ENCODE assay signal across 8 cellular contexts in genomic region chr16:9047689-9048301, GRCh38. TPM values are rescaled to one million over a fixed set of nuclear protein-coding genes. Genes with fewer than 3 reads are reported as not detected.
DNase-seq lines count a peak whose midpoint lies in the region; ATAC-seq, FAIRE-seq and TF ChIP-seq lines count a peak whose summit lies in the region.

No MANE protein-coding gene starts in this region.

- peak overlapping the region; percentile 12 for H3K27ac ChIP-seq in muscle layer of colon (ENCODE audit: low read depth, low read length)

- no peak for FAIRE-seq in GM12891 (lab: Jason Lieb, UNC)

- no peaks in the 10 kb centered on the region for H3K36me3 Mint-ChIP-seq in stimulated activated memory B cell treated with anti-CD40 and anti-IgM and Interleukin-4, amounts not matched to agents 10 μg/mL and 1 μg/mL and 100 μg/mL, for 72 hours

- H3K27me3 Mint-ChIP-seq in stimulated activated memory B cell treated with anti-CD40 and anti-IgM and Interleukin-4, amounts not matched to agents 10 μg/mL and 1 μg/mL and 100 μg/mL, for 72 hours: peaks cover 14% of the 10 kb centered on the region

- H3K9ac ChIP-seq in muscle layer of colon (ENCODE audit: low read length): no peak overlapping the region

- no peaks in the 10 kb centered on the region for H3K27me3 ChIP-seq in muscle layer of colon (ENCODE audit: control insufficient read depth in 1 of 2, insufficient read depth in 2 of 2, low read length in 2 of 2)

- H3K4me1 Mint-ChIP-seq in stimulated activated memory B cell treated with anti-CD40 and anti-IgM and Interleukin-4, amounts not matched to agents 10 μg/mL and 1 μg/mL and 100 μg/mL, for 72 hours: peaks cover 20% of the 10 kb centered on the region

- no peak overlapping the region for H3K4me3 ChIP-seq in muscle layer of colon (ENCODE audit: low read depth in 1 of 2, low read length in 2 of 2)

- H3K27ac Mint-ChIP-seq in stimulated activated memory B cell treated with anti-CD40 and anti-IgM and Interleukin-4, amounts not matched to agents 10 μg/mL and 1 μg/mL and 100 μg/mL, for 72 hours: no peak overlapping the region

- no peaks in the 10 kb centered on the region for H3K9me3 ChIP-seq in muscle layer of colon (ENCODE audit: low read length)

- H3K36me3 ChIP-seq in muscle layer of colon (ENCODE audit: insufficient read depth, low read length): no peaks in the 10 kb centered on the region

- DNase-seq in GM12891 (ENCODE audit: insufficient read length, low spot score) (no peak), NCI-H2196 treated with DMSO at 0.1 percent for 48 hours (lab: John Stamatoyannopoulos, UW; ENCODE audit: unreplicated experiment) (peak; percentile 91), T-helper 9 cell (no peak)
- DNase-seq in activated CD8-positive, alpha-beta memory T cell treated with anti-CD3 and anti-CD28 coated beads, Interleukin-2, amount 50 U/mL, for 4 hours: peak; percentile 49

- H3K4me1 ChIP-seq in muscle layer of colon (ENCODE audit: insufficient read depth, low read length): peaks cover 11% of the 10 kb centered on the region

- no peak for TF ChIP-seq POLR2A in GM12891 (IDR thresholded peaks at IDR 0.05; ENCODE audit: low read depth, low read length)

- ATAC-seq in HG02763 (IDR thresholded peaks at IDR 0.05; ENCODE audit: unreplicated experiment) (peak; percentile 59), esophagus mucosa (peak; percentile 98)
- peak; percentile 47 for ATAC-seq in stimulated activated memory B cell treated with anti-CD40 and anti-IgM and Interleukin-4, amounts not matched to agents 10 μg/mL and 1 μg/mL and 100 μg/mL, for 72 hours

- no peak overlapping the region for H3K4me3 Mint-ChIP-seq in stimulated activated memory B cell treated with anti-CD40 and anti-IgM and Interleukin-4, amounts not matched to agents 10 μg/mL and 1 μg/mL and 100 μg/mL, for 72 hours

- H3K9me3 Mint-ChIP-seq in stimulated activated memory B cell treated with anti-CD40 and anti-IgM and Interleukin-4, amounts not matched to agents 10 μg/mL and 1 μg/mL and 100 μg/mL, for 72 hours: peaks cover 5% of the 10 kb centered on the region

TF ChIP-seq in GM12891, 5 proteins besides CTCF, POLR2A, EP300 and RAD21:
- TF ChIP-seq SPI1 (IDR thresholded peaks at IDR 0.05; ENCODE audit: low read depth, low read length) (peak; percentile 80), POLR2AphosphoS5 (IDR thresholded peaks at IDR 0.05; ENCODE audit: low read depth, low read length) (no peak), PAX5 (IDR thresholded peaks at IDR 0.05; ENCODE audit: insufficient read depth, low read length, severe bottlenecking) (no peak)
TF ChIP-seq in GM12891: peak in this region for 1.

RNA-seq across cellular contexts. Expression of gene HAPSTR1, which starts 43.6 kb away (rescaled TPM):
- 14.5 TPM for polyA plus RNA-seq in GM12891 (2012; ENCODE audit: low read depth, missing spikeins)
- 50.1 TPM for total RNA-seq in esophagus mucosa

Comparison
In these comparisons a context has a peak if more than half of its experiments do, and no peak if none do; other contexts are left out.
1. DNase-seq: peak in NCI-H2196 treated with DMSO at 0.1 percent for 48 hours (single experiment) and activated CD8-positive, alpha-beta memory T cell treated with anti-CD3 and anti-CD28 coated beads, Interleukin-2, amount 50 U/mL, for 4 hours (single experiment); none in GM12891 (single experiment) and T-helper 9 cell (single experiment).
2. ATAC-seq: peak in every context shown above with its lines; median percentile 98 in esophagus mucosa; 59 in HG02763; 47 in stimulated activated memory B cell treated with anti-CD40 and anti-IgM and Interleukin-4, amounts not matched to agents 10 μg/mL and 1 μg/mL and 100 μg/mL, for 72 hours.